ENCODE assay signal across 9 cellular contexts in genomic region chr3:138186216-138186615, GRCh38. TPM values are rescaled to one million over a fixed set of nuclear protein-coding genes. Genes with fewer than 3 reads are reported as not detected.
A peak's percentile ranks its signal among the peaks of the same experiment; 100 is the strongest.
DNase-seq lines count a peak whose midpoint lies in the region; FAIRE-seq and TF ChIP-seq lines count a peak whose summit lies in the region.
"Had no signal": no experiment of that assay in that cellular context is flagged by ENCODE, and none has a peak within 500 bp of the region (broad histone marks: within the 10 kb centered on the region; RNA-seq: fewer than 3 reads in every experiment).

No MANE protein-coding gene starts in this region.

- no peaks in the 10 kb centered on the region for H3K9me2 ChIP-seq in OCI-LY7 (ENCODE audit: insufficient read depth, low read length)

- no peak for DNase-seq in H54 (ENCODE audit: insufficient read length, low spot score)
- no peak for DNase-seq in OCI-LY7 (ENCODE audit: low spot score)
- DNase-seq in Kasumi-1 (lab: John Stamatoyannopoulos, UW), result no peak
- DNase-seq in cerebellum (ENCODE audit: low spot score), result no peak
- DNase-seq in adrenal gland, result no peak
- DNase-seq in NCI-H2081 treated with DMSO at 0.1 percent for 48 hours (lab: John Stamatoyannopoulos, UW), result no peak
- DNase-seq: T-helper 9 cell had no signal

- no peaks in the 10 kb centered on the region for H3K9me3 ChIP-seq in OCI-LY7 (ENCODE audit: low read length)
- no peaks in the 10 kb centered on the region for H3K9me3 ChIP-seq in endocrine pancreas (ENCODE audit: control insufficient read depth, low read length)
- no peaks in the 10 kb centered on the region for H3K9me3 ChIP-seq in parathyroid adenoma (ENCODE audit: control insufficient read depth, low read length)
- no peaks in the 10 kb centered on the region for H3K9me3 ChIP-seq in adrenal gland (replicated peaks in 1 of 3)

- WGBS in adrenal gland, 4 donors, result 54 to 65% (median 62%) methylated on average over 2 of the region's 2 CpGs

- CTCF ChIA-PET in OCI-LY7 (lab: Charles Lee; ENCODE audit: unreplicated experiment), result interaction anchor here (0.8 kb wide), 1 partner anchor 737 kb away, joined by 3 read pairs; no protein-coding TSS in a partner anchor

- H3K9ac ChIP-seq in endocrine pancreas (ENCODE audit: control insufficient read depth, insufficient read depth, low read length) (no peak overlapping the region), parathyroid adenoma (no peak overlapping the region)

- H3K36me3 ChIP-seq in OCI-LY7 (ENCODE audit: insufficient read depth, low read length) (peaks cover 18% of the 10 kb centered on the region), endocrine pancreas (ENCODE audit: control insufficient read depth, insufficient read depth, low read length) (no peaks in the 10 kb centered on the region), parathyroid adenoma (ENCODE audit: control insufficient read depth, insufficient read depth, low read length) (no peaks in the 10 kb centered on the region), adrenal gland (replicated peaks in 1 of 2) (no peaks in the 10 kb centered on the region)

- H3K27ac ChIP-seq in OCI-LY7 (ENCODE audit: low read depth, low read length, poor library complexity, severe bottlenecking) (no peak overlapping the region), parathyroid adenoma (no peak overlapping the region), adrenal gland (no peak overlapping the region)

- H3K27me3 ChIP-seq in endocrine pancreas (ENCODE audit: control insufficient read depth, insufficient read depth, low read length) (no peaks in the 10 kb centered on the region), parathyroid adenoma (ENCODE audit: control insufficient read depth, insufficient read depth, low read length) (no peaks in the 10 kb centered on the region), adrenal gland (peaks cover 10% of the 10 kb centered on the region)

- H2AFZ ChIP-seq in OCI-LY7 (ENCODE audit: low read length) (peak overlapping the region; percentile 96), parathyroid adenoma (peak overlapping the region; percentile 84)

- H3K4me1 ChIP-seq in OCI-LY7 (ENCODE audit: insufficient read depth, low read length, poor library complexity, severe bottlenecking) (peaks cover 23% of the 10 kb centered on the region), endocrine pancreas (ENCODE audit: control insufficient read depth, insufficient read depth, low read length) (peaks cover 17% of the 10 kb centered on the region), parathyroid adenoma (peaks cover 9% of the 10 kb centered on the region), adrenal gland (replicated peaks in 1 of 2) (peaks cover 0 to 19% of the 10 kb centered on the region in 2 donors)

- peaks cover 20% of the 10 kb centered on the region for H4K20me1 ChIP-seq in OCI-LY7 (ENCODE audit: insufficient read depth, low read length)

- FAIRE-seq in H54 (lab: Jason Lieb, UNC), result peak; percentile 86

- TF ChIP-seq CTCF in OCI-LY7 (conservative IDR thresholded peaks at IDR 0.05; ENCODE audit: low read length) (no peak), parathyroid adenoma (IDR thresholded peaks at IDR 0.05) (no peak), adrenal gland (IDR thresholded peaks at IDR 0.05) (no peak)

- H3K79me2 ChIP-seq in OCI-LY7 (ENCODE audit: insufficient read depth, low read depth, low read length) (peaks cover 35% of the 10 kb centered on the region), parathyroid adenoma (peaks cover 22% of the 10 kb centered on the region)

- intact Hi-C loops in OCI-LY7 (cut with micrococcal nuclease; ENCODE audit: unreplicated experiment) (loop anchor here (5.0 to 10.0 kb wide), 3 partner anchors 229 to 731 kb away; no protein-coding TSS in a partner anchor), adrenal gland (cut with DNase I) (loop anchor here in 1 of 2 donors (10.0 kb wide), 1 partner anchor 139 kb away; the partner anchor contains the start of gene NME9)

- H3K4me2 ChIP-seq in OCI-LY7 (ENCODE audit: low read length) (peak overlapping the region; percentile 99), parathyroid adenoma (ENCODE audit: low read length) (peak overlapping the region; percentile 77)

- no peak for TF ChIP-seq POLR2A in H54 (IDR thresholded peaks at IDR 0.05; ENCODE audit: low read depth, low read length)
- TF ChIP-seq POLR2A in adrenal gland (IDR thresholded peaks at IDR 0.05), result no peak

- POLR2A ChIA-PET in OCI-LY7 (lab: Charles Lee), result interaction anchor here (0.7 to 2.0 kb wide), 4 partner anchors 9 to 164 kb away, joined by 3 to 13 read pairs (median 5); partner anchors contain the start of gene DBR1

- H3K4me3 ChIP-seq in OCI-LY7 (ENCODE audit: low read depth, low read length, poor library complexity, severe bottlenecking) (peak overlapping the region; percentile 96), endocrine pancreas (ENCODE audit: control insufficient read depth, insufficient read depth, low read length) (peak overlapping the region; percentile 80), parathyroid adenoma (ENCODE audit: low read depth, low read length) (peak overlapping the region; percentile 65), adrenal gland (peak overlapping the region in 2 of 4 donors; percentile 92 to 100)

- BruUV-seq in OCI-LY7 (replicated peaks; lab: Mats Ljungman, UMichigan), result no TSS peak

RNA-seq across cellular contexts. Expression of gene ARMC8, which starts 0.9 kb away (rescaled TPM):
- total RNA-seq in OCI-LY7 (2014; rRNA removed; shearing (Covaris generic)), result 34.1 and 48.8 TPM in 2 replicates
- 57.1 and 61.8 TPM in 2 replicates for total RNA-seq in OCI-LY7 (2022)
- total RNA-seq in cerebellum, result 118 TPM
- 100 to 1,000 TPM in 1 of 8 donors, 10 to 100 TPM in 7; 27.8 to 103 (median 42.5) TPM for total RNA-seq in adrenal gland
- polyA plus RNA-seq in adrenal gland, result 10 to 100 TPM; 17.3 to 52.4 (median 18.5) TPM

RNA-seq across cellular contexts. Expression of gene DBR1, which starts 11.5 kb away (rescaled TPM):
- total RNA-seq in OCI-LY7 (2014; rRNA removed; shearing (Covaris generic)), result 13.6 and 21.4 TPM in 2 replicates
- total RNA-seq in OCI-LY7 (2022) (16.4 and 22.7 TPM in 2 replicates), cerebellum (24.0 TPM), adrenal gland (10 to 100 TPM in 6 of 8 donors, 1 to 10 TPM in 2; 9.0 to 18.8 (median 12.0) TPM)
- 10 to 100 TPM in 1 of 3 donors, 1 to 10 TPM in 2; 5.6 to 14.5 (median 5.7) TPM for polyA plus RNA-seq in adrenal gland

RNA-seq across cellular contexts. Expression of gene A4GNT, which starts 54.0 kb away (rescaled TPM):
- total RNA-seq in OCI-LY7 (2014; rRNA removed; shearing (Covaris generic)), result not detected in 2 replicates
- total RNA-seq in OCI-LY7 (2022), result not detected in 2 replicates
- total RNA-seq in cerebellum, result not detected
- total RNA-seq in adrenal gland, result not detected
- not detected for polyA plus RNA-seq in adrenal gland
